ENCODE assay signal across 2 cellular contexts in genomic region chr17:40122944-40123810, GRCh38.
TF ChIP-seq lines count a peak whose summit lies in the region.

No MANE protein-coding gene starts in this region.

TF ChIP-seq in SK-N-SH treated with all-trans-retinoic acid at 6 μM for 48 hours, 23 proteins besides CTCF, POLR2A, EP300 and RAD21:
- TF ChIP-seq CSDC2 (CRISPR knock-in tag; IDR thresholded peaks at IDR 0.05) (no peak), ZNF565 (CRISPR knock-in tag; conservative IDR thresholded peaks at IDR 0.05; ENCODE audit: low read depth) (no peak)

TF ChIP-seq in GM12878, 131 proteins besides CTCF, POLR2A, EP300 and RAD21:
- TF ChIP-seq, protein P1, sequence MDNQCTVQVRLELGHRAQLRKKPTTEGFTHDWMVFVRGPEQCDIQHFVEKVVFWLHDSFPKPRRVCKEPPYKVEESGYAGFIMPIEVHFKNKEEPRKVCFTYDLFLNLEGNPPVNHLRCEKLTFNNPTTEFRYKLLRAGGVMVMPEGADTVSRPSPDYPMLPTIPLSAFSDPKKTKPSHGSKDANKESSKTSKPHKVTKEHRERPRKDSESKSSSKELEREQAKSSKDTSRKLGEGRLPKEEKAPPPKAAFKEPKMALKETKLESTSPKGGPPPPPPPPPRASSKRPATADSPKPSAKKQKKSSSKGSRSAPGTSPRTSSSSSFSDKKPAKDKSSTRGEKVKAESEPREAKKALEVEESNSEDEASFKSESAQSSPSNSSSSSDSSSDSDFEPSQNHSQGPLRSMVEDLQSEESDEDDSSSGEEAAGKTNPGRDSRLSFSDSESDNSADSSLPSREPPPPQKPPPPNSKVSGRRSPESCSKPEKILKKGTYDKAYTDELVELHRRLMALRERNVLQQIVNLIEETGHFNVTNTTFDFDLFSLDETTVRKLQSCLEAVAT (IDR thresholded peaks at IDR 0.05): peak; percentile 68
- TF ChIP-seq BHLHE40 (IDR thresholded peaks at IDR 0.05; ENCODE audit: borderline replicate concordance in 1 of 2, low read depth in 2 of 2, low read length in 1 of 2) (0 out of 4 replicates have a peak, but pooled peaks of 1 of the 2 experiments have one; percentile 6), EGR1 (IDR thresholded peaks at IDR 0.05; ENCODE audit: borderline replicate concordance in 1 of 2, low read depth in 2 of 2, low read length in 2 of 2) (no peak), NR2C1 (IDR thresholded peaks at IDR 0.05) (peak; percentile 78), NBN (IDR thresholded peaks at IDR 0.05) (peak; percentile 78), BMI1 (IDR thresholded peaks at IDR 0.05; ENCODE audit: borderline replicate concordance) (peak; percentile 51; the same call in 1 of the 2 replicates), MTA2 (IDR thresholded peaks at IDR 0.05; ENCODE audit: low read depth) (peak; percentile 71; the same call in 1 of the 2 replicates), CHD2 (IDR thresholded peaks at IDR 0.05; ENCODE audit: borderline replicate concordance, low read depth, low read length) (0 out of 2 replicates have a peak, but pooled peaks have one; percentile 43), YY1 (IDR thresholded peaks at IDR 0.05; ENCODE audit: low read depth, low read length) (peak; percentile 3; the same call in 1 of the 2 replicates), MEF2B (IDR thresholded peaks at IDR 0.05; ENCODE audit: partially characterized antibody, poor library complexity, severe bottlenecking) (no peak), FOXK2 (IDR thresholded peaks at IDR 0.05) (no peak), BCLAF1 (IDR thresholded peaks at IDR 0.05) (no peak), NR2F1 (conservative IDR thresholded peaks at IDR 0.05) (peak; percentile 93), IKZF1 (conservative IDR thresholded peaks at IDR 0.05) (0 out of 2 replicates have a peak, but pooled peaks have one; percentile 33), TCF7 (IDR thresholded peaks at IDR 0.05; ENCODE audit: borderline replicate concordance) (no peak), POLR2AphosphoS2 (IDR thresholded peaks at IDR 0.05; ENCODE audit: low read depth, low read length) (peak; percentile 35; the same call in 1 of the 2 replicates), KDM1A (IDR thresholded peaks at IDR 0.05; ENCODE audit: borderline replicate concordance) (peak; percentile 90; the same call in 1 of the 2 replicates), IKZF2 (IDR thresholded peaks at IDR 0.05) (peak in 1 of 2 experiments; percentile 17; a peak in 1 of 4 replicates), PAX5 (IDR thresholded peaks at IDR 0.05; ENCODE audit: borderline replicate concordance, low read depth, low read length) (peak; percentile 41; the same call in 1 of the 2 replicates), ATF3 (IDR thresholded peaks at IDR 0.05; ENCODE audit: borderline replicate concordance, extremely low read depth, low read depth, low read length) (no peak), BCL11A (IDR thresholded peaks at IDR 0.05; ENCODE audit: low read depth, low read length) (no peak), RUNX3 (IDR thresholded peaks at IDR 0.05; ENCODE audit: low read length) (no peak), LARP7 (IDR thresholded peaks at IDR 0.05) (peak; percentile 64; the same call in 1 of the 2 replicates), SIX5 (IDR thresholded peaks at IDR 0.05; ENCODE audit: low read depth, low read length, severe bottlenecking) (no peak), GATAD2B (conservative IDR thresholded peaks at IDR 0.05; ENCODE audit: low read depth) (0 out of 2 replicates have a peak, but pooled peaks have one; percentile 13), NRF1 (conservative IDR thresholded peaks at IDR 0.05; ENCODE audit: low read depth, low read length) (peak; percentile 50), ASH2L (IDR thresholded peaks at IDR 0.05; ENCODE audit: borderline replicate concordance, low read depth) (no peak), HDGF (IDR thresholded peaks at IDR 0.05) (peak; percentile 71; the same call in 1 of the 2 replicates)
- TF ChIP-seq, protein P2, sequence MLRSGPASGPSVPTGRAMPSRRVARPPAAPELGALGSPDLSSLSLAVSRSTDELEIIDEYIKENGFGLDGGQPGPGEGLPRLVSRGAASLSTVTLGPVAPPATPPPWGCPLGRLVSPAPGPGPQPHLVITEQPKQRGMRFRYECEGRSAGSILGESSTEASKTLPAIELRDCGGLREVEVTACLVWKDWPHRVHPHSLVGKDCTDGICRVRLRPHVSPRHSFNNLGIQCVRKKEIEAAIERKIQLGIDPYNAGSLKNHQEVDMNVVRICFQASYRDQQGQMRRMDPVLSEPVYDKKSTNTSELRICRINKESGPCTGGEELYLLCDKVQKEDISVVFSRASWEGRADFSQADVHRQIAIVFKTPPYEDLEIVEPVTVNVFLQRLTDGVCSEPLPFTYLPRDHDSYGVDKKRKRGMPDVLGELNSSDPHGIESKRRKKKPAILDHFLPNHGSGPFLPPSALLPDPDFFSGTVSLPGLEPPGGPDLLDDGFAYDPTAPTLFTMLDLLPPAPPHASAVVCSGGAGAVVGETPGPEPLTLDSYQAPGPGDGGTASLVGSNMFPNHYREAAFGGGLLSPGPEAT (IDR thresholded peaks at IDR 0.05; ENCODE audit: low read depth): peak; percentile 80; the same call in 1 of the 2 replicates
- TF ChIP-seq, protein P3, sequence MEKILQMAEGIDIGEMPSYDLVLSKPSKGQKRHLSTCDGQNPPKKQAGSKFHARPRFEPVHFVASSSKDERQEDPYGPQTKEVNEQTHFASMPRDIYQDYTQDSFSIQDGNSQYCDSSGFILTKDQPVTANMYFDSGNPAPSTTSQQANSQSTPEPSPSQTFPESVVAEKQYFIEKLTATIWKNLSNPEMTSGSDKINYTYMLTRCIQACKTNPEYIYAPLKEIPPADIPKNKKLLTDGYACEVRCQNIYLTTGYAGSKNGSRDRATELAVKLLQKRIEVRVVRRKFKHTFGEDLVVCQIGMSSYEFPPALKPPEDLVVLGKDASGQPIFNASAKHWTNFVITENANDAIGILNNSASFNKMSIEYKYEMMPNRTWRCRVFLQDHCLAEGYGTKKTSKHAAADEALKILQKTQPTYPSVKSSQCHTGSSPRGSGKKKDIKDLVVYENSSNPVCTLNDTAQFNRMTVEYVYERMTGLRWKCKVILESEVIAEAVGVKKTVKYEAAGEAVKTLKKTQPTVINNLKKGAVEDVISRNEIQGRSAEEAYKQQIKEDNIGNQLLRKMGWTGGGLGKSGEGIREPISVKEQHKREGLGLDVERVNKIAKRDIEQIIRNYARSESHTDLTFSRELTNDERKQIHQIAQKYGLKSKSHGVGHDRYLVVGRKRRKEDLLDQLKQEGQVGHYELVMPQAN (conservative IDR thresholded peaks at IDR 0.05): peak; percentile 53; the same call in 1 of the 2 replicates
